In the genomic region with DNA sequence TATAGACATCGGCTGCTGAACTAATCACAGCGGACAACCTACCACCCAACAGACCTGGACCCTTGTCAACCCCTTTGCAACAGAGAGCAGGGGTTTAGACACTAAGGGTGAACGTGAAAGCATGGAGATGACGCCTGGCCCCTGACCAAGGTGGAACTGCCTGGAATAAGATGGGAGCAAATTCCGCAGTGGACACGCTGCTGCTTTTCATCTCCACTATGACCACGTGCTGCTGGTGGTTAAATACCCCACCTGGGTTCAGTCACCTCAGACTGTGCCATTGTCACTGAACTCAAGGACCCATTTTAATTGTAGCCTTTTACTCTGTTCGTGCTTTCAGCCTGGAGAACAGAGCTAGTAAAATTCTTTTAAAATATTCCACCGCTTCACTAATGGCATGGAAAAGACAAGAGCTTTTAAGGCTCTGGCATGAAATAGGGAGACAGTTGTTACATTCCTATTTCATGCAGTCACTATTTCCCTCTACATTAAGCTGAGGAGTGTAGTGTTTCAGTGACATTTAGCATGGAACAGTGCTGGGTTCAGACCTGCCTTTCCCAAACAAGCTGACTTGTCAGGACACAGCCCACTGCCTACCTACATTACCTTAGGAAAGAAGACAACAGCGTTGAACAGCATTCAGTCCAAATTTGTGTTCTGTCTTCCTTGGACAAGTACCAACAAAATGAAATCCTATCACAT, we compare ENCODE assay signal across 12 cellular contexts.
A peak's percentile ranks its signal among the peaks of the same experiment; 100 is the strongest.
DNase-seq lines count a peak whose midpoint lies in the region; ATAC-seq and TF ChIP-seq lines count a peak whose summit lies in the region.
"Had no signal": no experiment of that assay in that cellular context is flagged by ENCODE, and none has a peak within 500 bp of the region (broad histone marks: within the 10 kb centered on the region; RNA-seq: fewer than 3 reads in every experiment).

No MANE protein-coding gene starts in this region.

- H3K27me3 ChIP-seq in A673 (replicated peaks; ENCODE audit: insufficient read depth, low read depth, low read length, poor library complexity) (no peaks in the 10 kb centered on the region), GM23338 (ENCODE audit: insufficient read depth) (no peaks in the 10 kb centered on the region)

- H3K36me3 ChIP-seq in A673 (ENCODE audit: insufficient read depth, low read length, poor library complexity, severe bottlenecking) (no peaks in the 10 kb centered on the region), GM23338 (ENCODE audit: insufficient read depth) (no peaks in the 10 kb centered on the region)

- H4K20me1 ChIP-seq in GM23338 (replicated peaks; ENCODE audit: insufficient read depth), result no peaks in the 10 kb centered on the region

- no peaks in the 10 kb centered on the region for H3K9me3 ChIP-seq in A673 (ENCODE audit: low read depth, low read length, poor library complexity, severe bottlenecking)

- no peak overlapping the region for H3K4me2 ChIP-seq in GM23338

- peaks cover 5% of the 10 kb centered on the region; the same call in 1 of the 2 replicates for H3K9me2 ChIP-seq in GM23338 (ENCODE audit: insufficient read depth)

- H3K79me2 ChIP-seq in GM23338 (replicated peaks; ENCODE audit: insufficient read depth), result no peaks in the 10 kb centered on the region

- H3K27me3 Mint-ChIP-seq in HFFc6 (ENCODE audit: insufficient read depth) (no peaks in the 10 kb centered on the region; the same call in none of the 2 replicates), GM23338 (ENCODE audit: insufficient read depth, low read depth, poor library complexity) (peaks cover 14% of the 10 kb centered on the region)

- CTCF ChIA-PET in A673 (lab: Charles Lee), result interaction anchor here (1.9 kb wide), 1 partner anchor 101 kb away, joined by 5 read pairs; no protein-coding TSS in a partner anchor

- no peak for TF ChIP-seq CTCF in A673 (conservative IDR thresholded peaks at IDR 0.05; ENCODE audit: low read depth, low read length)
- no peak for TF ChIP-seq CTCF in HFFc6 (IDR thresholded peaks at IDR 0.05)
- no peak for TF ChIP-seq CTCF in GM23338 (conservative IDR thresholded peaks at IDR 0.05; ENCODE audit: low read depth in 2 of 2)

- peak; percentile 25 for DNase-seq in A673 (ENCODE audit: low spot score)
- peak; percentile 80 for DNase-seq in HFFc6
- peak; percentile 80 for DNase-seq in astrocyte of the hippocampus (ENCODE audit: low read depth, low spot score)
- peak; percentile 67 for DNase-seq in kidney glomerular epithelial cell (lab: John Stamatoyannopoulos, UW)
- no peak for DNase-seq in NCI-H1048 (lab: John Stamatoyannopoulos, UW)
- no peak for DNase-seq in NCI-H146 treated with DMSO at 0.1 percent for 48 hours (lab: John Stamatoyannopoulos, UW; ENCODE audit: unreplicated experiment)
- no peak for DNase-seq in GM23338 (ENCODE audit: low spot score)
- DNase-seq: CD4-positive, alpha-beta T cell; NCI-H1436; T-helper 2 cell had no signal

- H3F3A ChIP-seq in GM23338 (replicated peaks; ENCODE audit: low read depth), result no peaks in the 10 kb centered on the region

- peak overlapping the region; percentile 33 for H3K4me3 Mint-ChIP-seq in HFFc6
- no peak overlapping the region for H3K4me3 Mint-ChIP-seq in GM23338
- H3K4me3 Mint-ChIP-seq: CD4-positive, alpha-beta T cell had no signal

- intact Hi-C loops in A673 (cut with micrococcal nuclease; ENCODE audit: unreplicated experiment), result loop anchor here (5.0 kb wide), 1 partner anchor 631 kb away; no protein-coding TSS in a partner anchor

- H3K4me1 ChIP-seq in A673 (ENCODE audit: insufficient read depth, low read length, poor library complexity, severe bottlenecking) (no peaks in the 10 kb centered on the region), GM23338 (ENCODE audit: insufficient read depth) (no peaks in the 10 kb centered on the region)

- no peak overlapping the region for H3K4me3 ChIP-seq in A673 (ENCODE audit: low read depth, low read length, poor library complexity, severe bottlenecking)
- no peak overlapping the region for H3K4me3 ChIP-seq in GM23338

- no peak overlapping the region for H2AFZ ChIP-seq in GM23338

- ATAC-seq in GM19328 (IDR thresholded peaks at IDR 0.05; ENCODE audit: unreplicated experiment) (no peak), GM23338 (no peak)

- BruUV-seq in A673 (replicated peaks; lab: Mats Ljungman, UMichigan), result no TSS peak

- POLR2A ChIA-PET in A673 (lab: Charles Lee; ENCODE audit: low non-redundant PET), result no interaction called here

- H3K27ac Mint-ChIP-seq in HFFc6, result peak overlapping the region; percentile 85
- no peak overlapping the region for H3K27ac Mint-ChIP-seq in GM23338
- H3K27ac Mint-ChIP-seq: activated T-helper 2 cell treated with anti-CD3 and anti-CD28 coated beads, Interferon-gamma antibody, Interleukin-2, Interleukin-4, amounts not matched to agents 10 μg/mL and 5 μg/mL and 100 μg/mL, durations not matched to agents 14 hours and 24 hours and 36 hours; CD4-positive, alpha-beta T cell had no signal

- peaks cover 63% of the 10 kb centered on the region for H3K4me1 Mint-ChIP-seq in HFFc6 (ENCODE audit: low read depth)
- peaks cover 13% of the 10 kb centered on the region; the same call in 2 of the 3 replicates for H3K4me1 Mint-ChIP-seq in GM23338

- H3K36me3 Mint-ChIP-seq in HFFc6 (ENCODE audit: low read depth), result no peaks in the 10 kb centered on the region
- H3K36me3 Mint-ChIP-seq in GM23338 (ENCODE audit: low read depth), result no peaks in the 10 kb centered on the region; the same call in 2 of the 3 replicates

- H3K27ac ChIP-seq in A673 (ENCODE audit: low read depth, low read length, poor library complexity, severe bottlenecking) (no peak overlapping the region), GM23338 (ENCODE audit: low read depth) (no peak overlapping the region)

- no peaks in the 10 kb centered on the region for H3K9me3 Mint-ChIP-seq in HFFc6
- peaks cover 6% of the 10 kb centered on the region for H3K9me3 Mint-ChIP-seq in GM23338
- H3K9me3 Mint-ChIP-seq: activated T-helper 2 cell treated with anti-CD3 and anti-CD28 coated beads, Interferon-gamma antibody, Interleukin-2, Interleukin-4, amounts not matched to agents 10 μg/mL and 5 μg/mL and 100 μg/mL, durations not matched to agents 14 hours and 24 hours and 36 hours; CD4-positive, alpha-beta T cell had no signal

TF ChIP-seq in GM23338, 12 proteins besides CTCF, POLR2A, EP300 and RAD21 (continues in another document):
- TF ChIP-seq, protein P1, sequence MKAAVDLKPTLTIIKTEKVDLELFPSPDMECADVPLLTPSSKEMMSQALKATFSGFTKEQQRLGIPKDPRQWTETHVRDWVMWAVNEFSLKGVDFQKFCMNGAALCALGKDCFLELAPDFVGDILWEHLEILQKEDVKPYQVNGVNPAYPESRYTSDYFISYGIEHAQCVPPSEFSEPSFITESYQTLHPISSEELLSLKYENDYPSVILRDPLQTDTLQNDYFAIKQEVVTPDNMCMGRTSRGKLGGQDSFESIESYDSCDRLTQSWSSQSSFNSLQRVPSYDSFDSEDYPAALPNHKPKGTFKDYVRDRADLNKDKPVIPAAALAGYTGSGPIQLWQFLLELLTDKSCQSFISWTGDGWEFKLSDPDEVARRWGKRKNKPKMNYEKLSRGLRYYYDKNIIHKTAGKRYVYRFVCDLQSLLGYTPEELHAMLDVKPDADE (IDR thresholded peaks at IDR 0.05), result no peak

Comparison
In these comparisons a context has a peak if more than half of its experiments do, and no peak if none do; other contexts are left out.
1. DNase-seq: peak in A673 (single experiment), HFFc6 (single experiment), astrocyte of the hippocampus (single experiment) and kidney glomerular epithelial cell (single experiment); none in NCI-H1048 (single experiment), NCI-H146 treated with DMSO at 0.1 percent for 48 hours (single experiment) and GM23338 (single experiment).